ENCODE assay signal across 12 cellular contexts in genomic region chr16:68030108-68030507, GRCh38. TPM values are rescaled to one million over a fixed set of nuclear protein-coding genes. Genes with fewer than 3 reads are reported as not detected.
"Had no signal": no experiment of that assay in that cellular context is flagged by ENCODE, and none has a peak within 500 bp of the region (broad histone marks: within the 10 kb centered on the region; RNA-seq: fewer than 3 reads in every experiment).

No MANE protein-coding gene starts in this region.

RNA-seq across cellular contexts. Expression of gene DPEP2NB, which starts 14.4 kb away (rescaled TPM):
- total RNA-seq: activated CD4-positive, alpha-beta T cell treated with anti-CD3 and anti-CD28 coated beads for 36 hours; body of pancreas; colonic mucosa; liver; mucosa of descending colon; neural crest cell; ovary; psoas muscle; right lobe of liver; upper lobe of left lung; WTC11 had no signal
- polyA plus RNA-seq: adipose tissue, liver, ovary had no signal

RNA-seq across cellular contexts. Expression of gene DPEP2, which starts 30.8 kb away (rescaled TPM):
- total RNA-seq: neural crest cell had no signal

RNA-seq across cellular contexts. Expression of gene DPEP3, which starts 49.8 kb away (rescaled TPM):
- total RNA-seq: body of pancreas, colonic mucosa, mucosa of descending colon, neural crest cell had no signal
